Comparison of ENCODE assay signal across 1 cellular context in the genomic region with DNA sequence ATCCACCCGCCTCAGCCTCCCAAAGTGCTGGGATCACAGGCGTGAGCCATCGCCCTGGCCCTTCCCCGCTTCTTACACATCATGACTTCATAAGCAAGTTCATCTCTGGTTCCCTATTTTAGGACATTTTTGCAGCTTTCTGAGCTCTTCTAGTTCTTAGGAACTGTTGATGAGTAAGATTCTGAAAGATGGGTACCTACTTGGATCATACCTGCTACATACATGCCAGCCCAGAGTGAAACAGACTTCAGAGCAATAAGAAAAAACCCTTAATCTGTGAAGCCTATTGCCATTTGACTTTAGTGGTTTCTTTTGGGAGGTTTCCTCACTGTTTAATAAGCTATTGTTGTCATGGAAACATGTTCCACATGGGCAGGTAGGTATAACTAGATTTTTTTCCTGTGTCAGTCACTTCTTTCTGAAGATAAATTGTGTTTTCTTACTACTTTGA.
TF ChIP-seq lines count a peak whose summit lies in the region.

No MANE protein-coding gene starts in this region.

TF ChIP-seq in K562, 482 proteins besides CTCF, POLR2A, EP300 and RAD21 (continued from another document):
- TF ChIP-seq ZC3H4 (CRISPR knock-in tag; IDR thresholded peaks at IDR 0.05; ENCODE audit: borderline replicate concordance): no peak
- TF ChIP-seq ARID2 (IDR thresholded peaks at IDR 0.05): no peak
